17 cellular contexts compared by ENCODE assay signal in the genomic region with DNA sequence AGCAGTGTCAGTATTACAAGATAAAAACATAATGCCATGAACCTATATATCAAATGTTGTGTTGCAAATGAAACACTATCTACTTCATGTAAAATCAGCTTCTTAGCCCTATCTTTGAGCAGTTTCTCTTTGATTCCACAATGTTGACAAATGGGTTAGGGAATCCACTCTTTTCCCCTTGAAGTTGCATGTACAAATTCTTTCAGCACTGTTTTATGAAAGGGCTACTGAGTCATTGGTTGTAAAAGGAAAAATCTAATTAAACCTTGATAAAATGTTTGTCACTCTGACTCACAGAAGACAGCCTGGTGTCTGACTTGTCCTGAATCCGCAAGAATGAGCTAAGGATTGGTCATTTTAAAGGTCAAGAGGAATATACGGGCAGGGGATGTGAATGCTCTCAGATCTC.
DNase-seq lines count a peak whose midpoint lies in the region; ATAC-seq and FAIRE-seq lines count a peak whose summit lies in the region.
"Had no signal": no experiment of that assay in that cellular context is flagged by ENCODE, and none has a peak within 500 bp of the region (broad histone marks: within the 10 kb centered on the region; RNA-seq: fewer than 3 reads in every experiment).

No MANE protein-coding gene starts in this region.

- H3K4me3 ChIP-seq in adipocyte (ENCODE audit: low read length): peak overlapping the region; percentile 45
- H3K4me3 ChIP-seq: thoracic aorta had no signal

- H3K9me3 Mint-ChIP-seq in effector memory CD8-positive, alpha-beta T cell: peaks cover 6 to 11% of the 10 kb centered on the region in 2 donors

- peaks cover 18% of the 10 kb centered on the region for H3K9me3 ChIP-seq in adipocyte (ENCODE audit: control insufficient read depth, low read length)

- no peak overlapping the region for H3K4me3 Mint-ChIP-seq in effector memory CD8-positive, alpha-beta T cell
- H3K4me3 Mint-ChIP-seq: activated CD4-positive, alpha-beta T cell treated with anti-CD3 and anti-CD28 coated beads, Interleukin-2, amount 10 ng/mL, durations not matched to agents 24 days and 14 days; central memory CD8-positive, alpha-beta T cell; IgD-negative memory B cell; immature natural killer cell; naive B cell; T-helper 1 cell treated with Interleukin-12 subunit alpha and Interleukin-12 subunit beta and Interleukin-4 antibody, amounts not matched to agents 30 μg/mL and 1 μg/mL, for 36 hours had no signal

- ATAC-seq in effector memory CD8-positive, alpha-beta T cell (replicated peaks): no peak
- ATAC-seq in GM21619 (IDR thresholded peaks at IDR 0.05; ENCODE audit: unreplicated experiment): no peak

- H3K4me1 ChIP-seq in adipocyte (ENCODE audit: control insufficient read depth, insufficient read depth, low read length): peaks cover 15% of the 10 kb centered on the region

- no peaks in the 10 kb centered on the region for H3K27me3 Mint-ChIP-seq in effector memory CD8-positive, alpha-beta T cell
- H3K27me3 Mint-ChIP-seq: activated CD4-positive, alpha-beta T cell treated with anti-CD3 and anti-CD28 coated beads, Interleukin-2, amount 10 ng/mL, durations not matched to agents 24 days and 14 days; central memory CD8-positive, alpha-beta T cell; IgD-negative memory B cell; naive B cell had no signal

- H3K27ac Mint-ChIP-seq in effector memory CD8-positive, alpha-beta T cell: no peak overlapping the region
- H3K27ac Mint-ChIP-seq: activated CD4-positive, alpha-beta T cell treated with anti-CD3 and anti-CD28 coated beads, Interleukin-2, amount 10 ng/mL, durations not matched to agents 24 days and 14 days; IgD-negative memory B cell; immature natural killer cell; naive B cell; T-helper 1 cell treated with Interleukin-12 subunit alpha and Interleukin-12 subunit beta and Interleukin-4 antibody, amounts not matched to agents 30 μg/mL and 1 μg/mL, for 36 hours had no signal

- no peak overlapping the region for H3K9ac ChIP-seq in adipocyte (ENCODE audit: low read length)

- no peaks in the 10 kb centered on the region for H3K36me3 Mint-ChIP-seq in effector memory CD8-positive, alpha-beta T cell (ENCODE audit: insufficient read depth)
- H3K36me3 Mint-ChIP-seq: IgD-negative memory B cell, naive B cell had no signal

- H3K36me3 ChIP-seq in adipocyte (ENCODE audit: control insufficient read depth, insufficient read depth, low read length, severe bottlenecking): no peaks in the 10 kb centered on the region
- H3K36me3 ChIP-seq: thoracic aorta had no signal

- no peaks in the 10 kb centered on the region for H3K4me1 Mint-ChIP-seq in effector memory CD8-positive, alpha-beta T cell (ENCODE audit: low read depth in 2 of 2)
- H3K4me1 Mint-ChIP-seq: activated CD4-positive, alpha-beta T cell treated with anti-CD3 and anti-CD28 coated beads, Interleukin-2, amount 10 ng/mL, durations not matched to agents 24 days and 14 days; central memory CD8-positive, alpha-beta T cell; IgD-negative memory B cell; immature natural killer cell; naive B cell had no signal

- peak; percentile 80 for DNase-seq in HS-5 (ENCODE audit: low read depth)
- DNase-seq in adipocyte (ENCODE audit: low read depth): peak; percentile 58
- peak; percentile 50 for DNase-seq in glomerular visceral epithelial cell (ENCODE audit: extremely low spot score)
- DNase-seq in urothelium cell line (ENCODE audit: low spot score): peak; percentile 23
- no peak for DNase-seq in effector memory CD8-positive, alpha-beta T cell
- no peak for DNase-seq in GM19240 (ENCODE audit: insufficient read length, low spot score)
- DNase-seq: activated CD4-positive, alpha-beta T cell treated with anti-CD3 and anti-CD28 coated beads, Interleukin-2, amount 10 ng/mL, durations not matched to agents 24 days and 14 days; immature natural killer cell; naive B cell; NCI-H2029 had no signal

- FAIRE-seq in urothelium cell line (lab: Jason Lieb, UNC): no peak
- FAIRE-seq: D721Med, GM19239 had no signal

- H3K27me3 ChIP-seq in adipocyte (replicated peaks; ENCODE audit: control insufficient read depth, insufficient read depth, low read length): no peaks in the 10 kb centered on the region

Comparison
In these comparisons a context has a peak if more than half of its experiments do, and no peak if none do; other contexts are left out.
1. DNase-seq: peak in HS-5 (single experiment), adipocyte (single experiment), glomerular visceral epithelial cell (single experiment) and urothelium cell line (single experiment); none in effector memory CD8-positive, alpha-beta T cell (0 of 3) and GM19240 (single experiment).